Comparison of ENCODE assay signal across 11 cellular contexts in genomic region chr14:44347316-44347715, GRCh38.
"Had no signal": no experiment of that assay in that cellular context is flagged by ENCODE, and none has a peak within 500 bp of the region (broad histone marks: within the 10 kb centered on the region; RNA-seq: fewer than 3 reads in every experiment).

No MANE protein-coding gene starts in this region.

- H3K27ac Mint-ChIP-seq: GM23338, H9, HFFc6 had no signal

- H3K4me3 Mint-ChIP-seq: GM23338, H9, HFFc6 had no signal

- H3K9ac ChIP-seq: GM23248 had no signal

- H3K4me2 ChIP-seq: GM23338 had no signal

- DNase-seq: GM23248, GOT3, H7, H9, HCEC 1CT, HFFc6 had no signal

- H3K27ac ChIP-seq: GM23248 had no signal

- H3K9me3 ChIP-seq: HAP-1 had no signal

- H3K4me3 ChIP-seq: GM23248, GM23338, HAP-1 had no signal

- ATAC-seq: GM23338, HCT116 had no signal

- H3K36me3 ChIP-seq: HAP-1 had no signal

- H2AFZ ChIP-seq: GM23248, GM23338 had no signal

- H3K4me1 Mint-ChIP-seq: GM23338, H9 had no signal

- FAIRE-seq: H1, H54 had no signal
